1 cellular context compared by ENCODE assay signal in the genomic region with DNA sequence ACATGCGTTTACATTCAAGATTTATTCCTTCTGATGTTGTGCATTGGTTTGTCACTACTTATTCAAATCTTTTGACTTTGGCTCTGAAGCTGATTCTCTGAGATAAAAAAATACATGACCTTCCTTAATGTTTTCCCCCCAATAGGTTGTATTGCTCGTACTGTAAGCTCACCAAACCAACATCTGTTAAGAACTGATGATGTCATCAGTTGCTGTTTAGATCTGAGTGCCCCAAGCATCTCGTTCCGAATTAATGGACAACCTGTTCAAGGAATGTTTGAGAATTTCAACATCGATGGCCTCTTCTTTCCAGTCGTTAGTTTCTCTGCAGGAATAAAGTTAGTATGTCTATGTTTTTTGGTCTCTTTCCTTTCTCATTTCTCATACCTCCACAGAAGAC.
TF ChIP-seq lines count a peak whose summit lies in the region.

No MANE protein-coding gene starts in this region.

TF ChIP-seq in K562, 482 proteins besides CTCF, POLR2A, EP300 and RAD21 (continued from another document):
- TF ChIP-seq SIX5 (IDR thresholded peaks at IDR 0.05; ENCODE audit: borderline replicate concordance in 1 of 2, insufficient read depth in 1 of 2, low read depth in 1 of 2, low read length in 2 of 2), result no peak
TF ChIP-seq in K562: peak in this region for 2.
